In the genomic region with DNA sequence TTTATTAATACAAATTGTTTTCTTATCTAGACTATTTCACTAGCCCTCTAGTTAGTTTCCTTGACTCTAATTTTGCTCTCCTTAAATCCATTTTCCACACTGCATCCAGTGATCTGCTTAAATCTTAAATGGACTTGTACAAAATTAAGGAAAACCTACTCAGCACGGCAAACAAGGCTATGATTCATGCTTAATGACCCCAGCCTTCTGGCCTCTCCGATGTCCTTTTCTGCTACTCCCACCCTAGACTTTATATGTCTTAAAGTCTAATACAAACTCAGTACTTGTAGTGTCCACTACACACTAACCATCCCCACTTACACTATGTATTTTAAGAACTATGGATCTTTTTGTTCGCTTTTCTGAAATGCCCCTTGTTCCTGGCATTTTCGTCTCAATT, we compare ENCODE assay signal across 9 cellular contexts. TPM values are rescaled to one million over a fixed set of nuclear protein-coding genes. Genes with fewer than 3 reads are reported as not detected.
DNase-seq lines count a peak whose midpoint lies in the region; ATAC-seq and TF ChIP-seq lines count a peak whose summit lies in the region.
"Had no signal": no experiment of that assay in that cellular context is flagged by ENCODE, and none has a peak within 500 bp of the region (broad histone marks: within the 10 kb centered on the region; RNA-seq: fewer than 3 reads in every experiment).

No MANE protein-coding gene starts in this region.

- no peak for ATAC-seq in GM21515 (IDR thresholded peaks at IDR 0.05; ENCODE audit: unreplicated experiment)
- ATAC-seq in HG02763 (IDR thresholded peaks at IDR 0.05; ENCODE audit: unreplicated experiment) = no peak
- no peak for ATAC-seq in GM19467 (IDR thresholded peaks at IDR 0.05; ENCODE audit: unreplicated experiment)

- no peak overlapping the region for H3K27ac ChIP-seq in HUES6 (ENCODE audit: low read depth, low read length)
- H3K27ac ChIP-seq in breast epithelium = no peak overlapping the region
- H3K27ac ChIP-seq: cardiac muscle cell had no signal

- H3K4me1 ChIP-seq in BE2C (no peaks in the 10 kb centered on the region), HUES6 (ENCODE audit: control insufficient read depth, insufficient read depth, low read length) (no peaks in the 10 kb centered on the region; the same call in 1 of the 2 replicates), breast epithelium (no peaks in the 10 kb centered on the region)

- intact Hi-C loops in breast epithelium (cut with DNase I; ENCODE audit: low total_unique reads) = no loop called here

- H3K9ac ChIP-seq in HUES6 (ENCODE audit: low read length) = peak overlapping the region; percentile 13

- no peaks in the 10 kb centered on the region for H3K27me3 ChIP-seq in BE2C
- no peaks in the 10 kb centered on the region for H3K27me3 ChIP-seq in HUES6 (ENCODE audit: control insufficient read depth, insufficient read depth, low read length)
- H3K27me3 ChIP-seq in breast epithelium = no peaks in the 10 kb centered on the region
- H3K27me3 ChIP-seq: cardiac muscle cell had no signal

- DNase-seq in BE2C (no peak), breast epithelium (ENCODE audit: low spot score in 2 of 2) (no peak), myocyte (ENCODE audit: low read depth) (peak; percentile 8), DMS53 treated with DMSO at 0.1 percent for 48 hours (lab: John Stamatoyannopoulos, UW; ENCODE audit: unreplicated experiment) (no peak)

- TF ChIP-seq CTCF in BE2C (IDR thresholded peaks at IDR 0.05; ENCODE audit: low read depth, low read length) = no peak
- no peak for TF ChIP-seq CTCF in breast epithelium (IDR thresholded peaks at IDR 0.05)

- H3K4me3 ChIP-seq in BE2C (ENCODE audit: low read depth, low read length) (peak overlapping the region; percentile 84), HUES6 (ENCODE audit: low read depth, low read length) (peak overlapping the region; percentile 81), breast epithelium (peak overlapping the region; percentile 88 to 95 (median 95))

- TF ChIP-seq POLR2A in breast epithelium (IDR thresholded peaks at IDR 0.05) = no peak

- H3K36me3 ChIP-seq in BE2C = no peaks in the 10 kb centered on the region
- H3K36me3 ChIP-seq in HUES6 (ENCODE audit: control insufficient read depth, insufficient read depth, low read length) = no peaks in the 10 kb centered on the region; the same call in 1 of the 2 replicates
- no peaks in the 10 kb centered on the region for H3K36me3 ChIP-seq in breast epithelium
- H3K36me3 ChIP-seq: cardiac muscle cell had no signal

- H3K9me3 ChIP-seq in BE2C = no peaks in the 10 kb centered on the region
- H3K9me3 ChIP-seq in HUES6 (ENCODE audit: control insufficient read depth, insufficient read depth, low read depth, low read length) = no peaks in the 10 kb centered on the region
- no peaks in the 10 kb centered on the region for H3K9me3 ChIP-seq in breast epithelium

RNA-seq across cellular contexts. Expression of a gene that starts 2.2 kb away (rescaled TPM):
- polyA plus RNA-seq in BE2C (2012; ENCODE audit: insufficient read depth, insufficient read length, low read depth) = 10.0 TPM
- total RNA-seq in breast epithelium (10 to 100 TPM; 89.1 to 98.3 (median 97.0) TPM), myocyte (42.9 and 49.7 TPM in 2 replicates)
- polyA plus RNA-seq in myocyte (2012) = 22.0 TPM

RNA-seq across cellular contexts. Expression of a gene that starts 2.5 kb away (rescaled TPM):
- polyA plus RNA-seq in BE2C (2012; ENCODE audit: insufficient read depth, insufficient read length, low read depth) = 0.45 TPM
- total RNA-seq in breast epithelium (10 to 100 TPM in 1 of 3 donors, 1 to 10 TPM in 2; 4.1 to 10.5 (median 9.4) TPM), myocyte (2.2 and 3.1 TPM in 2 replicates)
- polyA plus RNA-seq in myocyte (2012) = 1.4 TPM
